ENCODE assay signal across 19 cellular contexts in the genomic region with DNA sequence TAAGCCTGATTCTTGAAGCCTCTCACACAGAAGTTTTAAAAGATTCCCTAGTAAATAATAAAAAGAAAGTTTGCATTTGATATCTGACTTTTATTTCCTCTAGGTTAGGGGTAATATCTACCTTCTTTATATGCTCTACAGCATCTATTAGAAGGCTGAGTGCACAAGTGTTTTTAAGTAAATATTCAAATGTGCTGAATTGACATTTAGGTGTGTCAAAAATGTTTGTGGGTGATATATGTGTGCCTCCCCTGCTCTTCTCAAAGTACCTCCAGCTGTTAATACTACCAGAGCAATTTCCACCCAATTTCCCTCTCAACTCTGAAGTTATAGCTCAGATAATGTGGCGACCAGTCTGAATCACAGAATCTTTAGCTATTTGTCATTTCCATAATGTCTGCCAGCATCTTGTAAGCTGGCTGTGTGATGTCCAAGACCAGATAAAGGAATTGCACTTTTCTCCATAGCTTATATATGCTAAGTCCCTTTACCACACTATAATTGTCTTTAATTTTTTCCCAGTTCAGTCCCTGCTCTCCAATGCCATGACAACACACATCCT. TPM values are rescaled to one million over a fixed set of nuclear protein-coding genes. Genes with fewer than 3 reads are reported as not detected.
"Had no signal": no experiment of that assay in that cellular context is flagged by ENCODE, and none has a peak within 500 bp of the region (broad histone marks: within the 10 kb centered on the region; RNA-seq: fewer than 3 reads in every experiment).

No MANE protein-coding gene starts in this region.

- H3K27me3 ChIP-seq: colonic mucosa, neutrophil, stomach had no signal

- H3K4me1 ChIP-seq: colonic mucosa, lower lobe of right lung, stomach had no signal

- ATAC-seq: lower lobe of right lung had no signal

- DNase-seq: activated CD4-positive, alpha-beta memory T cell treated with anti-CD3 and anti-CD28 coated beads for 36 hours; activated CD4-positive, CD25-positive, alpha-beta regulatory T cell treated with anti-CD3 and anti-CD28 coated beads, Interleukin-2, amount 50 U/mL, for 72 hours; activated gamma-delta T cell treated with Interleukin-2 at 50 U/mL for 16 hours; activated naive CD8-positive, alpha-beta T cell treated with anti-CD3 and anti-CD28 coated beads, Interleukin-2, amount 10 ng/mL, durations not matched to agents 7 days and 5 days; activated T-cell treated with anti-CD3 and anti-CD28 coated beads, Interleukin-2, amount 50 U/mL, for 48 hours; caudate nucleus; colonic mucosa; effector CD4-positive, alpha-beta T cell; hypothalamus; lower lobe of right lung; posterior cingulate gyrus; stimulated activated CD4-positive, alpha-beta T cell treated with anti-CD3 and anti-CD28 coated beads, Interleukin-4, amount 100 ng/mL, for 4 hours; stomach had no signal

- H3K36me3 ChIP-seq: colonic mucosa, lower lobe of right lung, neutrophil, stomach had no signal

- H3K9me3 ChIP-seq: colonic mucosa, lower lobe of right lung, neutrophil had no signal

- H3K27ac ChIP-seq: colonic mucosa, lower lobe of right lung, neutrophil, skin epidermis, stomach had no signal

- H3K4me3 ChIP-seq: colonic mucosa, lower lobe of right lung, skin epidermis, stomach had no signal

- FAIRE-seq: endothelial cell of umbilical vein had no signal

RNA-seq across cellular contexts. Expression of a gene that starts 24.4 kb away (rescaled TPM):
- total RNA-seq: endothelial cell of umbilical vein, mesothelial cell of epicardium, urinary bladder had no signal
- polyA plus RNA-seq: endothelial cell of umbilical vein, fibroblast of lung had no signal
